ENCODE assay signal across 8 cellular contexts in genomic region chrX:14497184-14497666, GRCh38. TPM values are rescaled to one million over a fixed set of nuclear protein-coding genes. Genes with fewer than 3 reads are reported as not detected.
DNase-seq lines count a peak whose midpoint lies in the region; ATAC-seq, FAIRE-seq and TF ChIP-seq lines count a peak whose summit lies in the region.

No MANE protein-coding gene starts in this region.

- CTCF ChIA-PET in AG04449 (lab: Yijun Ruan, JAX), result no interaction called here

- intact Hi-C loops in posterior cingulate gyrus (cut with DNase I), result no loop called here

- H3K36me3 ChIP-seq in endodermal cell (ENCODE audit: control insufficient read depth, insufficient read depth, low read length), result no peaks in the 10 kb centered on the region

- DNase-seq in AG04449 (ENCODE audit: low read depth, low spot score) (no peak), GM18507 (ENCODE audit: extremely low spot score, insufficient read length, low read depth) (no peak), kidney tubule cell (ENCODE audit: low spot score) (peak; percentile 27), posterior cingulate gyrus (no peak), HTR-8/SVneo (ENCODE audit: insufficient read length, low spot score) (no peak), endodermal cell (no peak)

- H3K4me1 Mint-ChIP-seq in endodermal cell, result no peaks in the 10 kb centered on the region

- peak; percentile 75 for ATAC-seq in HG02981 (IDR thresholded peaks at IDR 0.05; ENCODE audit: unreplicated experiment)

- no peak overlapping the region for H3K27ac Mint-ChIP-seq in endodermal cell

- WGBS in endodermal cell (ENCODE audit: insufficient coverage in 1 of 2, insufficient read length in 1 of 2), 2 experiments, result 90% methylated on average over 3 of the region's 4 CpGs; no CpG with 5 or more reads in 1 of the 2 experiments

- H3K9me3 Mint-ChIP-seq in endodermal cell, result peaks cover 20% of the 10 kb centered on the region

- no peaks in the 10 kb centered on the region for H3K9me3 ChIP-seq in endodermal cell (ENCODE audit: control insufficient read depth, low read length)

- H3K36me3 Mint-ChIP-seq in endodermal cell (ENCODE audit: low read depth), result no peaks in the 10 kb centered on the region

- no peak overlapping the region for H3K9ac ChIP-seq in endodermal cell (ENCODE audit: extremely low read depth, low read length, poor library complexity, severe bottlenecking)

- H3K27ac ChIP-seq in endodermal cell (ENCODE audit: low read depth, low read length), result no peak overlapping the region

- H3K4me1 ChIP-seq in endodermal cell (ENCODE audit: control insufficient read depth, insufficient read depth, low read length), result no peaks in the 10 kb centered on the region

- no peaks in the 10 kb centered on the region for H3K27me3 Mint-ChIP-seq in endodermal cell (ENCODE audit: insufficient read depth)

- POLR2A ChIA-PET in AG04449 (lab: Yijun Ruan, JAX), result no interaction called here

- peak; percentile 83 for FAIRE-seq in GM18507 (lab: Jason Lieb, UNC)
- FAIRE-seq in HTR-8/SVneo (lab: Jason Lieb, UNC), result no peak

- no peaks in the 10 kb centered on the region for H3K27me3 ChIP-seq in endodermal cell (ENCODE audit: control insufficient read depth, insufficient read depth, low read length, poor library complexity, severe bottlenecking)

- H3K4me3 Mint-ChIP-seq in endodermal cell, result no peak overlapping the region

- no peak for TF ChIP-seq CTCF in AG04449 (IDR thresholded peaks at IDR 0.05; ENCODE audit: insufficient read depth, low read length, missing control alignments)
- no peak for TF ChIP-seq CTCF in WI38 (IDR thresholded peaks at IDR 0.05; ENCODE audit: low read depth, low read length)
- no peak for TF ChIP-seq CTCF in endodermal cell (conservative IDR thresholded peaks at IDR 0.05)

- H3K4me3 ChIP-seq in AG04449 (ENCODE audit: low read depth, low read length) (peak overlapping the region; percentile 27), WI38 (ENCODE audit: low read depth, low read length) (peak overlapping the region; percentile 39), endodermal cell (ENCODE audit: low read length) (no peak overlapping the region)

RNA-seq across cellular contexts. Expression of gene GLRA2, which starts 32.1 kb away (rescaled TPM):
- not detected for total RNA-seq in endodermal cell
- 0.46 TPM for polyA plus RNA-seq in endodermal cell (2013, experiment 1 of 2)
- 0.29 TPM for polyA plus RNA-seq in endodermal cell (2013, experiment 2 of 2)
